1 cellular context compared by ENCODE assay signal in genomic region chr6:114344216-114344970, GRCh38.
TF ChIP-seq lines count a peak whose summit lies in the region.

No MANE protein-coding gene starts in this region.

TF ChIP-seq in K562, 482 proteins besides CTCF, POLR2A, EP300 and RAD21:
- TF ChIP-seq ZNF316 (IDR thresholded peaks at IDR 0.05) (peak; percentile 26; the same call in 1 of the 2 replicates), NFE2L1 (tag; IDR thresholded peaks at IDR 0.05; ENCODE audit: borderline replicate concordance, low read depth) (no peak)
